ENCODE assay signal across 8 cellular contexts in the genomic region with DNA sequence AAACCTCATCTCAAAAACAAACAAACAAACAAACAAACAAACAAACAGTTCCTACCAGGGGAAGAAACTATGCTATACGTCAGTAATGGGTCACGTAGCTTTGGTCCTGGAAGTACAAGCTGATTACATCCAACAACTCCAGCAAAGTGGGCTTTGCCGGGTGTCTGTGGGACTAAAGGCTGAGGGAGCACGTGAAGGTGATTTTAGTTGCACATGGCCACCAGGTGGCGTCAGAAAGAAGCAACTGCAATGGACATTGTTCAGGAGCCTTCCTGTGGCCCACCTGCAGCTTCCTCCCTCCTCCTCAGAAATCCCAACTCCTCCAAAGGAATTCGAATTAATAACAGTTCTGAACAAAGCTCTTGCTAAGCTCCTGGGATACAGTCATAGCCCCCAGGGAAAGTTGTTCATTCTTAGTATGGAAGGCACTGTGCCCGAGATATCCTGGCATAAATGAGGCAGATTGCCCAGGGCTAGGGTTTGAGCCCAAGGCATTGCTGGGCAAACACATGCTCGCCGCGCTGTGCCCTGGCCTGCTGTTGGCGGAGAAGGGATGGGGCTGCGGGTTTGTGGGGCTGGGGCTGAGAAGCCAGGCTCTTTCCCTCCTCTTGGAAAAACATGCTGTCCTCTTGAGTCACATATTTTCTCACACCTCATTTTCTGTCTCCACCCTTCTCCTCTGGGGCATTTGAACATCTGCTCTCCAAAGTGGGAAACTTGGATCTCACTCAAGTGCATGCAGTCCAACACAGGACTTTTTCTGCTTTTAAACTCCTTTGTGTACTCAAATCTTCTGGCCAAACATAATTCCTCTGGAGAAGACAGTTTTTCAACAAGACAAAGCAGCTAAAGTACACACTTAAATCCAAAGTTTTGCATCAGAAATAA. TPM values are rescaled to one million over a fixed set of nuclear protein-coding genes. Genes with fewer than 3 reads are reported as not detected.
DNase-seq lines count a peak whose midpoint lies in the region; ATAC-seq, FAIRE-seq and TF ChIP-seq lines count a peak whose summit lies in the region.

No MANE protein-coding gene starts in this region.

- H2AK9ac ChIP-seq in IMR-90 (replicated peaks; ENCODE audit: low read depth, low read length, poor library complexity), result peak overlapping the region; percentile 44

- H3K27ac ChIP-seq in IMR-90 (ENCODE audit: insufficient read depth, low read length) (peak overlapping the region; percentile 45; the same call in 1 of the 2 replicates), neural cell (ENCODE audit: low read length) (no peak overlapping the region)

- H2BK20ac ChIP-seq in IMR-90 (ENCODE audit: low read depth, low read length), result peak overlapping the region; percentile 58; the same call in 1 of the 2 replicates

- whole genome bisulfite sequencing in IMR-90 (ENCODE audit: extremely low coverage in 2 of 2, insufficient read length in 1 of 2), 2 experiments, result 0% methylated on average over 1 of the region's 12 CpGs; no CpG with 5 or more reads in 1 of the 2 experiments

- in situ Hi-C loops in IMR-90 (cut with MboI; ENCODE audit: low sequenced_read_pairs), result no loop called here

- dilution Hi-C loops in IMR-90 (cut with HindIII; ENCODE audit: low sequenced_read_pairs, unreplicated experiment), result no loop called here

- no peaks in the 10 kb centered on the region for H3K27me3 Mint-ChIP-seq in activated T-helper 17 cell treated with anti-CD3 and anti-CD28 coated beads, Interleukin-2, amount 50 U/mL, for 72 hours
- H3K27me3 Mint-ChIP-seq in stimulated activated naive CD8-positive, alpha-beta T cell treated with anti-CD3 and anti-CD28 coated beads, Interleukin-15, amount 100 ng/mL, for 72 hours, result no peaks in the 10 kb centered on the region

- H3K36me3 Mint-ChIP-seq in activated T-helper 17 cell treated with anti-CD3 and anti-CD28 coated beads, Interleukin-2, amount 50 U/mL, for 72 hours (ENCODE audit: low read depth), result no peaks in the 10 kb centered on the region

- peak overlapping the region in 1 of 2 experiments; percentile 67; a peak in 2 of 4 replicates for H4K8ac ChIP-seq in IMR-90 (ENCODE audit: low read depth in 2 of 2, low read length in 2 of 2)

- H3K4me1 ChIP-seq in IMR-90 (ENCODE audit: control insufficient read depth, insufficient read depth, low read length), result peaks cover 18% of the 10 kb centered on the region

- H4K20me1 ChIP-seq in IMR-90 (ENCODE audit: insufficient read depth, low read length), result no peaks in the 10 kb centered on the region
- H4K20me1 ChIP-seq in neural cell (ENCODE audit: insufficient read depth), result no peaks in the 10 kb centered on the region

- H3K9me1 ChIP-seq in IMR-90 (ENCODE audit: insufficient read depth, low read length), result peaks cover 12% of the 10 kb centered on the region; the same call in 1 of the 2 replicates

- no TSS peak for BruUV-seq in IMR-90 (replicated peaks; lab: Mats Ljungman, UMichigan)

- 0 out of 2 replicates have a peak overlapping the region, but pooled peaks have one; percentile 13 for H3K56ac ChIP-seq in IMR-90 (ENCODE audit: extremely low read depth, insufficient read depth, low read length)

- H3K14ac ChIP-seq in IMR-90 (replicated peaks; ENCODE audit: low read depth, low read length), result peak overlapping the region; percentile 67

- ATAC-seq in IMR-90 (ENCODE audit: low read depth) (peak; percentile 33), GM21717 (IDR thresholded peaks at IDR 0.05; ENCODE audit: unreplicated experiment) (no peak)
- peak; percentile 65 for ATAC-seq in activated T-helper 17 cell treated with anti-CD3 and anti-CD28 coated beads, Interleukin-2, amount 50 U/mL, for 72 hours (replicated peaks)
- peak; percentile 76 for ATAC-seq in stimulated activated naive CD8-positive, alpha-beta T cell treated with anti-CD3 and anti-CD28 coated beads, Interleukin-15, amount 100 ng/mL, for 72 hours

- H2BK15ac ChIP-seq in IMR-90 (ENCODE audit: low read depth, low read length), result peak overlapping the region; percentile 53; the same call in 2 of the 3 replicates

- no peak for TF ChIP-seq EP300 in neural cell (conservative IDR thresholded peaks at IDR 0.05; ENCODE audit: poor library complexity, severe bottlenecking)

- CTCF ChIA-PET in IMR-90 (lab: Yijun Ruan, JAX), result interaction anchor here (0.8 to 2.8 kb wide), 12 partner anchors 9 to 76 kb away, joined by 3 to 23 read pairs (median 4); no protein-coding TSS in a partner anchor

- no peak overlapping the region for H3K4me3 Mint-ChIP-seq in activated T-helper 17 cell treated with anti-CD3 and anti-CD28 coated beads, Interleukin-2, amount 50 U/mL, for 72 hours
- H3K4me3 Mint-ChIP-seq in stimulated activated naive CD8-positive, alpha-beta T cell treated with anti-CD3 and anti-CD28 coated beads, Interleukin-15, amount 100 ng/mL, for 72 hours, result no peak overlapping the region

- peak overlapping the region; percentile 82 for H2AFZ ChIP-seq in IMR-90 (replicated peaks; ENCODE audit: low read length, poor library complexity)
- H2AFZ ChIP-seq in neural cell (ENCODE audit: low read depth, low read length), result no peak overlapping the region

- H3K4me2 ChIP-seq in IMR-90 (ENCODE audit: low read depth, low read length) (peak overlapping the region; percentile 59), neural cell (ENCODE audit: low read length) (no peak overlapping the region)

- no peak overlapping the region for H3K27ac Mint-ChIP-seq in activated T-helper 17 cell treated with anti-CD3 and anti-CD28 coated beads, Interleukin-2, amount 50 U/mL, for 72 hours
- H3K27ac Mint-ChIP-seq in stimulated activated naive CD8-positive, alpha-beta T cell treated with anti-CD3 and anti-CD28 coated beads, Interleukin-15, amount 100 ng/mL, for 72 hours, result no peak overlapping the region

- no peak for TF ChIP-seq POLR2A in IMR-90 (IDR thresholded peaks at IDR 0.05; ENCODE audit: low read depth, low read length)

- H3K79me2 ChIP-seq in neural cell (replicated peaks; ENCODE audit: insufficient read depth, low read length), result no peaks in the 10 kb centered on the region

- no peaks in the 10 kb centered on the region for H3K9me3 Mint-ChIP-seq in activated T-helper 17 cell treated with anti-CD3 and anti-CD28 coated beads, Interleukin-2, amount 50 U/mL, for 72 hours
- H3K9me3 Mint-ChIP-seq in stimulated activated naive CD8-positive, alpha-beta T cell treated with anti-CD3 and anti-CD28 coated beads, Interleukin-15, amount 100 ng/mL, for 72 hours, result no peaks in the 10 kb centered on the region

- no peak overlapping the region for H4K5ac ChIP-seq in IMR-90 (ENCODE audit: low read depth, low read length)

- H3K23ac ChIP-seq in IMR-90 (ENCODE audit: low read depth, low read length), result peak overlapping the region; percentile 57; the same call in 1 of the 2 replicates

- H2AK5ac ChIP-seq in IMR-90 (ENCODE audit: low read depth, low read length), result peak overlapping the region; percentile 47; the same call in 1 of the 2 replicates

- H3K9me3 ChIP-seq in IMR-90 (ENCODE audit: control insufficient read depth, insufficient read depth, low read length), result no peaks in the 10 kb centered on the region
- no peaks in the 10 kb centered on the region for H3K9me3 ChIP-seq in neural cell (ENCODE audit: low read length)

- no peaks in the 10 kb centered on the region for H3K4me1 Mint-ChIP-seq in activated T-helper 17 cell treated with anti-CD3 and anti-CD28 coated beads, Interleukin-2, amount 50 U/mL, for 72 hours
- H3K4me1 Mint-ChIP-seq in stimulated activated naive CD8-positive, alpha-beta T cell treated with anti-CD3 and anti-CD28 coated beads, Interleukin-15, amount 100 ng/mL, for 72 hours, result no peaks in the 10 kb centered on the region

- TF ChIP-seq RAD21 in IMR-90 (IDR thresholded peaks at IDR 0.05; ENCODE audit: low read length) (peak; percentile 73), neural cell (conservative IDR thresholded peaks at IDR 0.05) (peak; percentile 73)

- peak overlapping the region; percentile 20 for H2BK5ac ChIP-seq in IMR-90 (ENCODE audit: low read depth, low read length, poor library complexity, severe bottlenecking)

- POLR2A ChIA-PET in IMR-90 (lab: Charles Lee; ENCODE audit: unreplicated experiment), result no interaction called here

- no peaks in the 10 kb centered on the region for H3K9me2 ChIP-seq in neural cell (ENCODE audit: insufficient read depth, low read length)

- H4K91ac ChIP-seq in IMR-90 (ENCODE audit: insufficient read depth, low read depth, low read length), result no peak overlapping the region; the same call in 1 of the 2 replicates

- FAIRE-seq in RCC 7860 (lab: Jason Lieb, UNC), result no peak

- H3K27me3 ChIP-seq in IMR-90 (ENCODE audit: control insufficient read depth, insufficient read depth, low read length), result no peaks in the 10 kb centered on the region
- no peaks in the 10 kb centered on the region for H3K27me3 ChIP-seq in neural cell (ENCODE audit: insufficient read depth, low read depth, low read length)

- peak overlapping the region; percentile 21; the same call in 1 of the 2 replicates for H2BK120ac ChIP-seq in IMR-90 (ENCODE audit: low read depth, low read length)

- H3K4me3 ChIP-seq in GM12865 (ENCODE audit: low read depth, low read length) (no peak overlapping the region), IMR-90 (ENCODE audit: insufficient read depth, low read depth, low read length) (no peak overlapping the region), fibroblast of the aortic adventitia (ENCODE audit: low read depth, low read length) (peak overlapping the region; percentile 40), neural cell (ENCODE audit: low read length) (no peak overlapping the region)

- TF ChIP-seq CTCF in GM12865 (IDR thresholded peaks at IDR 0.05; ENCODE audit: insufficient read depth, low read depth, low read length, missing control alignments), result peak; percentile 72
- peak; percentile 68 for TF ChIP-seq CTCF in IMR-90 (conservative IDR thresholded peaks at IDR 0.05; ENCODE audit: low read depth, low read length)
- TF ChIP-seq CTCF in fibroblast of the aortic adventitia (IDR thresholded peaks at IDR 0.05; ENCODE audit: insufficient read depth, low read length), result peak; percentile 71
- TF ChIP-seq CTCF in neural cell (IDR thresholded peaks at IDR 0.05; ENCODE audit: poor library complexity, severe bottlenecking), result peak; percentile 77

- H3K18ac ChIP-seq in IMR-90 (ENCODE audit: low read depth, low read length), result no peak overlapping the region

- DNase-seq in GM12865 (ENCODE audit: low read depth) (peak; percentile 81), IMR-90 (peak; percentile 85), RCC 7860 (ENCODE audit: low spot score) (peak; percentile 60), fibroblast of the aortic adventitia (ENCODE audit: low read depth) (peak; percentile 87)
- DNase-seq in stimulated activated naive CD8-positive, alpha-beta T cell treated with anti-CD3 and anti-CD28 coated beads, Interleukin-15, amount 100 ng/mL, for 72 hours, result peak; percentile 63

- H3K36me3 ChIP-seq in IMR-90 (ENCODE audit: control insufficient read depth, insufficient read depth, low read length), result no peaks in the 10 kb centered on the region
- H3K36me3 ChIP-seq in neural cell (ENCODE audit: insufficient read depth, low read length), result no peaks in the 10 kb centered on the region

- H3K9ac ChIP-seq in IMR-90 (ENCODE audit: low read depth, low read length) (no peak overlapping the region), neural cell (ENCODE audit: low read length) (no peak overlapping the region)

- intact Hi-C loops in IMR-90 (cut with micrococcal nuclease), result loop anchor here (1.0 kb wide), 2 partner anchors 49 to 70 kb away; no protein-coding TSS in a partner anchor

- H3K79me1 ChIP-seq in IMR-90 (ENCODE audit: low read depth in 1 of 2, low read length in 2 of 2), result peaks cover 0 to 4% of the 10 kb centered on the region in 2 experiments; a peak in 1 of 4 replicates

- no peaks in the 10 kb centered on the region for H3F3A ChIP-seq in neural cell (ENCODE audit: insufficient read depth, low read length, poor library complexity, severe bottlenecking)

- peak overlapping the region; percentile 69 for H3K4ac ChIP-seq in IMR-90 (ENCODE audit: low read depth, low read length)

RNA-seq across cellular contexts. Expression of gene AKNAD1, which starts 28.6 kb away (rescaled TPM):
- 0.18 and 0.28 TPM in 2 replicates for total RNA-seq in IMR-90 (2012; rRNA removed)
- 0.07 and 0.55 TPM in 2 replicates for polyA plus RNA-seq in IMR-90 (2012; rRNA removed)
- polyA plus RNA-seq in IMR-90 (2012; cell fraction: cytosol; rRNA removed), result 0.08 TPM in 1 of 2 replicates, not detected in the other
- 0.17 and 1.3 TPM in 2 replicates for polyA plus RNA-seq in IMR-90 (2012; cell fraction: nucleus; rRNA removed; ENCODE audit: low replicate concordance)
- not detected for total RNA-seq in activated T-helper 17 cell treated with anti-CD3 and anti-CD28 coated beads, Interleukin-2, amount 50 U/mL, for 72 hours
- total RNA-seq in fibroblast of the aortic adventitia (ENCODE audit: low replicate concordance), result 0.27 TPM in 1 of 2 replicates, not detected in the other
- not detected in 2 replicates for polyA plus RNA-seq in neural cell
- not detected in 2 replicates for polyA minus RNA-seq in neural cell

RNA-seq across cellular contexts. Expression of gene GPSM2, which starts 48.5 kb away (rescaled TPM):
- total RNA-seq in IMR-90 (2012; rRNA removed) (16.7 and 23.1 TPM in 2 replicates), fibroblast of the aortic adventitia (ENCODE audit: low replicate concordance) (13.3 and 60.0 TPM in 2 replicates)
- polyA plus RNA-seq in IMR-90 (2012; rRNA removed) (7.1 and 9.3 TPM in 2 replicates), neural cell (5.3 and 6.7 TPM in 2 replicates)
- 2.5 and 2.8 TPM in 2 replicates for polyA plus RNA-seq in IMR-90 (2012; cell fraction: cytosol; rRNA removed)
- polyA plus RNA-seq in IMR-90 (2012; cell fraction: nucleus; rRNA removed; ENCODE audit: low replicate concordance), result 1.5 and 3.4 TPM in 2 replicates
- 10 to 100 TPM; 24.1 to 30.5 TPM for total RNA-seq in activated T-helper 17 cell treated with anti-CD3 and anti-CD28 coated beads, Interleukin-2, amount 50 U/mL, for 72 hours
- polyA minus RNA-seq in neural cell, result 14.4 and 15.6 TPM in 2 replicates
